Comparison of ENCODE assay signal across 2 cellular contexts in genomic region chr7:41507686-41508268, GRCh38.
TF ChIP-seq lines count a peak whose summit lies in the region.

No MANE protein-coding gene starts in this region.

TF ChIP-seq in H1, 55 proteins besides CTCF, POLR2A, EP300 and RAD21 (continued from another document):
- TF ChIP-seq MAX (IDR thresholded peaks at IDR 0.05), result no peak
- no peak for TF ChIP-seq RBBP5 (IDR thresholded peaks at IDR 0.05; ENCODE audit: borderline replicate concordance, low read depth, low read length)
- no peak for TF ChIP-seq POU5F1 (IDR thresholded peaks at IDR 0.05; ENCODE audit: low read depth, low read length)
- no peak for TF ChIP-seq ATF2 (IDR thresholded peaks at IDR 0.05; ENCODE audit: low read length)
- TF ChIP-seq E2F6 (IDR thresholded peaks at IDR 0.05), result no peak
- TF ChIP-seq ZNF274 (IDR thresholded peaks at IDR 0.05; ENCODE audit: borderline replicate concordance, extremely low read depth, low read length), result no peak
- no peak for TF ChIP-seq TAF7 (optimal IDR thresholded peaks at IDR 0.05; ENCODE audit: borderline replicate concordance, low read depth, low read length)
- TF ChIP-seq JUN (IDR thresholded peaks at IDR 0.05; ENCODE audit: low read depth, low read length), result no peak
- TF ChIP-seq RFX5 (IDR thresholded peaks at IDR 0.05; ENCODE audit: borderline replicate concordance, low read depth, low read length), result no peak
- no peak for TF ChIP-seq TCF12 (IDR thresholded peaks at IDR 0.05; ENCODE audit: low read depth, low read length)
- no peak for TF ChIP-seq NANOG (IDR thresholded peaks at IDR 0.05; ENCODE audit: insufficient read depth, low read depth, low read length, poor library complexity, severe bottlenecking)

TF ChIP-seq in HepG2, 621 proteins besides CTCF, POLR2A, EP300 and RAD21 (continued from another document and continues in another):
- TF ChIP-seq SALL1 (CRISPR knock-in tag; IDR thresholded peaks at IDR 0.05) (peak; percentile 72), GABPA (IDR thresholded peaks at IDR 0.05; ENCODE audit: low read depth, low read length) (no peak), GABPA (CRISPR knock-in tag; IDR thresholded peaks at IDR 0.05; ENCODE audit: low read depth) (peak; percentile 5; the same call in 1 of the 2 replicates), MED1 (CRISPR knock-in tag; IDR thresholded peaks at IDR 0.05) (peak; percentile 42; the same call in 1 of the 2 replicates), ARNT (IDR thresholded peaks at IDR 0.05) (no peak), ZHX2 (IDR thresholded peaks at IDR 0.05; ENCODE audit: low read depth) (no peak), ZHX2 (CRISPR knock-in tag; IDR thresholded peaks at IDR 0.05; ENCODE audit: borderline replicate concordance) (no peak), SMARCE1 (IDR thresholded peaks at IDR 0.05; ENCODE audit: borderline replicate concordance) (no peak), NFIC (IDR thresholded peaks at IDR 0.05; ENCODE audit: low read length) (peak; percentile 21; the same call in 1 of the 2 replicates), ZNF576 (CRISPR knock-in tag; IDR thresholded peaks at IDR 0.05) (no peak), ZBTB33 (CRISPR knock-in tag; IDR thresholded peaks at IDR 0.05) (no peak), NFKB2 (CRISPR knock-in tag; IDR thresholded peaks at IDR 0.05; ENCODE audit: borderline replicate concordance) (no peak), STAT5B (CRISPR knock-in tag; IDR thresholded peaks at IDR 0.05) (no peak), MATR3 (CRISPR knock-in tag; IDR thresholded peaks at IDR 0.05) (no peak), ETV5 (CRISPR knock-in tag; IDR thresholded peaks at IDR 0.05; ENCODE audit: borderline replicate concordance) (no peak), ZKSCAN1 (IDR thresholded peaks at IDR 0.05; ENCODE audit: low read length) (no peak), BCL6 (CRISPR knock-in tag; IDR thresholded peaks at IDR 0.05) (peak; percentile 86), SOX13 (IDR thresholded peaks at IDR 0.05) (no peak), SOX13 (CRISPR knock-in tag; conservative IDR thresholded peaks at IDR 0.05 in 1 of 2, IDR thresholded peaks at IDR 0.05 in 1 of 2) (peak in 1 of 2 experiments; percentile 20; a peak in 1 of 4 replicates), ARID4A (CRISPR knock-in tag; IDR thresholded peaks at IDR 0.05; ENCODE audit: borderline replicate concordance) (no peak), HIC2 (CRISPR knock-in tag; IDR thresholded peaks at IDR 0.05; ENCODE audit: low read depth) (peak; percentile 48; the same call in 1 of the 2 replicates), MAF1 (CRISPR knock-in tag; IDR thresholded peaks at IDR 0.05; ENCODE audit: borderline replicate concordance) (no peak), TBX2 (CRISPR knock-in tag; IDR thresholded peaks at IDR 0.05; ENCODE audit: borderline replicate concordance) (peak; percentile 23; the same call in 1 of the 2 replicates), NFIB (CRISPR knock-in tag; IDR thresholded peaks at IDR 0.05; ENCODE audit: borderline replicate concordance) (no peak), RXRB (CRISPR knock-in tag; IDR thresholded peaks at IDR 0.05; ENCODE audit: borderline replicate concordance) (0 out of 2 replicates have a peak, but pooled peaks have one; percentile 17), NR2F1 (CRISPR knock-in tag; IDR thresholded peaks at IDR 0.05) (0 out of 4 replicates have a peak, but pooled peaks of 1 of the 2 experiments have one; percentile 14), ZNF781 (CRISPR knock-in tag; IDR thresholded peaks at IDR 0.05; ENCODE audit: borderline replicate concordance, not compliant biosample characterization) (no peak), YY1 (IDR thresholded peaks at IDR 0.05; ENCODE audit: insufficient read depth, insufficient replicate concordance, low read depth, low read length) (no peak), FOXP4 (CRISPR knock-in tag; IDR thresholded peaks at IDR 0.05) (0 out of 2 replicates have a peak, but pooled peaks have one; percentile 30), KDM6A (CRISPR knock-in tag; IDR thresholded peaks at IDR 0.05; ENCODE audit: low read depth) (peak; percentile 23; the same call in 1 of the 2 replicates), ZNF577 (CRISPR knock-in tag; IDR thresholded peaks at IDR 0.05; ENCODE audit: borderline replicate concordance, low read depth) (no peak), ZNF235 (CRISPR knock-in tag; IDR thresholded peaks at IDR 0.05; ENCODE audit: borderline replicate concordance) (no peak), HDAC2 (CRISPR knock-in tag; IDR thresholded peaks at IDR 0.05) (no peak), NR2F6 (IDR thresholded peaks at IDR 0.05) (no peak), NR2F6 (CRISPR knock-in tag; IDR thresholded peaks at IDR 0.05) (no peak), STAT6 (CRISPR knock-in tag; IDR thresholded peaks at IDR 0.05; ENCODE audit: borderline replicate concordance) (no peak)
